22 cellular contexts compared by ENCODE assay signal in genomic region chr4:35963969-35964515, GRCh38.
DNase-seq lines count a peak whose midpoint lies in the region; ATAC-seq and TF ChIP-seq lines count a peak whose summit lies in the region.
"Had no signal": no experiment of that assay in that cellular context is flagged by ENCODE, and none has a peak within 500 bp of the region (broad histone marks: within the 10 kb centered on the region; RNA-seq: fewer than 3 reads in every experiment).

No MANE protein-coding gene starts in this region.

- H3K4me1 Mint-ChIP-seq in CD14-positive monocyte: no peaks in the 10 kb centered on the region
- H3K4me1 Mint-ChIP-seq: activated CD4-positive, alpha-beta memory T cell treated with anti-CD3 and anti-CD28 coated beads, Interleukin-2, amount 10 ng/mL, durations not matched to agents 7 days and 5 days had no signal

- H4K8ac ChIP-seq in mesenchymal stem cell (ENCODE audit: low read length): no peak overlapping the region

- no peak overlapping the region for H3K4me2 ChIP-seq in mesenchymal stem cell (ENCODE audit: low read length, poor library complexity, severe bottlenecking)
- H3K4me2 ChIP-seq: SK-N-SH had no signal

- no peak overlapping the region for H3K4ac ChIP-seq in mesenchymal stem cell (ENCODE audit: low read depth in 1 of 2, low read length in 2 of 2)

- H3K27ac Mint-ChIP-seq in CD14-positive monocyte: no peak overlapping the region
- H3K27ac Mint-ChIP-seq: activated CD4-positive, alpha-beta memory T cell treated with anti-CD3 and anti-CD28 coated beads, Interleukin-2, amount 10 ng/mL, durations not matched to agents 7 days and 5 days; activated naive CD4-positive, alpha-beta T cell treated with anti-CD3 and anti-CD28 coated beads, Interleukin-2, amount 50 U/mL, for 72 hours; CD4-positive, alpha-beta T cell; HFFc6 had no signal

- 71% methylated on average over 5 of the region's 5 CpGs for WGBS in mesenchymal stem cell

- no peaks in the 10 kb centered on the region for H3K9me3 ChIP-seq in mesenchymal stem cell (ENCODE audit: control insufficient read depth, low read length)
- H3K9me3 ChIP-seq: prostate gland, SK-N-SH had no signal

- no peak overlapping the region for H3K18ac ChIP-seq in mesenchymal stem cell (ENCODE audit: low read depth in 1 of 2, low read length in 2 of 2)

- no peak overlapping the region for H2AK5ac ChIP-seq in mesenchymal stem cell (ENCODE audit: low read length, severe bottlenecking)

- H2BK12ac ChIP-seq in mesenchymal stem cell (ENCODE audit: low read length in 2 of 2): no peak overlapping the region

- no peak overlapping the region for H4K91ac ChIP-seq in mesenchymal stem cell (ENCODE audit: low read length)

- intact Hi-C loops in CD14-positive monocyte (cut with micrococcal nuclease): no loop called here

- CTCF ChIA-PET in RWPE1 (lab: Yijun Ruan, JAX): no interaction called here

- peaks cover 0 to 2% (median 2%) of the 10 kb centered on the region in 3 donors for H3K27me3 Mint-ChIP-seq in CD14-positive monocyte (ENCODE audit: low read depth in 3 of 3)
- H3K27me3 Mint-ChIP-seq: activated CD4-positive, alpha-beta memory T cell treated with anti-CD3 and anti-CD28 coated beads, Interleukin-2, amount 10 ng/mL, durations not matched to agents 7 days and 5 days; CD4-positive, alpha-beta T cell had no signal

- no peaks in the 10 kb centered on the region for H3K36me3 Mint-ChIP-seq in CD14-positive monocyte
- H3K36me3 Mint-ChIP-seq: activated naive CD4-positive, alpha-beta T cell treated with anti-CD3 and anti-CD28 coated beads, Interleukin-2, amount 50 U/mL, for 72 hours had no signal

- no peaks in the 10 kb centered on the region for H3K79me1 ChIP-seq in mesenchymal stem cell (replicated peaks; ENCODE audit: low read length, poor library complexity, severe bottlenecking)

- no peak overlapping the region for H3K14ac ChIP-seq in mesenchymal stem cell (ENCODE audit: low read length in 2 of 2)

- no peak for TF ChIP-seq CTCF in RWPE1 (conservative IDR thresholded peaks at IDR 0.05; ENCODE audit: low read depth)
- TF ChIP-seq CTCF in epithelial cell of esophagus (IDR thresholded peaks at IDR 0.05; ENCODE audit: insufficient read depth, low read depth, low read length, missing control alignments): no peak
- TF ChIP-seq CTCF in CD14-positive monocyte (IDR thresholded peaks at IDR 0.05): no peak

- no peak overlapping the region for H3K4me3 ChIP-seq in epithelial cell of esophagus (ENCODE audit: low read length)
- H3K4me3 ChIP-seq in mesenchymal stem cell (ENCODE audit: insufficient read depth in 1 of 2, low read depth in 1 of 2, low read length in 2 of 2): no peak overlapping the region
- H3K4me3 ChIP-seq: GM23248, prostate gland had no signal

- H3K27me3 ChIP-seq in mesenchymal stem cell (ENCODE audit: control insufficient read depth in 1 of 2, insufficient read depth in 1 of 2, low read length in 2 of 2): no peaks in the 10 kb centered on the region

- H2BK120ac ChIP-seq in mesenchymal stem cell (ENCODE audit: low read depth, low read length): no peak overlapping the region

- H3K4me1 ChIP-seq in mesenchymal stem cell (ENCODE audit: control insufficient read depth, insufficient read depth, low read depth, low read length): peaks cover 2% of the 10 kb centered on the region
- H3K4me1 ChIP-seq: prostate gland had no signal

- no peaks in the 10 kb centered on the region for H3K36me3 ChIP-seq in mesenchymal stem cell (ENCODE audit: control insufficient read depth in 1 of 2, insufficient read depth in 2 of 2, low read depth in 1 of 2, low read length in 2 of 2)
- H3K36me3 ChIP-seq: prostate gland had no signal

- H2AFZ ChIP-seq in mesenchymal stem cell (ENCODE audit: low read depth, low read length): no peak overlapping the region
- H2AFZ ChIP-seq: GM23248 had no signal

- no peak overlapping the region for H2BK15ac ChIP-seq in mesenchymal stem cell (ENCODE audit: low read depth, poor library complexity, severe bottlenecking)

- H3K9me3 Mint-ChIP-seq in CD14-positive monocyte: peaks cover 0 to 6% (median 0%) of the 10 kb centered on the region in 7 donors
- H3K9me3 Mint-ChIP-seq: activated CD4-positive, alpha-beta memory T cell treated with anti-CD3 and anti-CD28 coated beads, Interleukin-2, amount 10 ng/mL, durations not matched to agents 7 days and 5 days; activated naive CD4-positive, alpha-beta T cell treated with anti-CD3 and anti-CD28 coated beads, Interleukin-2, amount 50 U/mL, for 72 hours; CD4-positive, alpha-beta T cell had no signal

- DNase-seq in A172 (ENCODE audit: low spot score) (peak; percentile 24), RWPE1 (ENCODE audit: low spot score) (peak; percentile 4), epithelial cell of esophagus (ENCODE audit: low read depth) (peak; percentile 47), mesenchymal stem cell (peak; percentile 2), NCI-H748 treated with DMSO at 0.1 percent for 48 hours (lab: John Stamatoyannopoulos, UW) (no peak), HT-29 (ENCODE audit: low spot score) (no peak), CD14-positive monocyte (ENCODE audit: low spot score) (no peak)
- DNase-seq: activated CD4-positive, alpha-beta memory T cell treated with anti-CD3 and anti-CD28 coated beads, Interleukin-2, amount 10 ng/mL, durations not matched to agents 7 days and 5 days; activated CD4-positive, CD25-positive, alpha-beta regulatory T cell treated with anti-CD3 and anti-CD28 coated beads, Interleukin-2, amount 50 U/mL, for 72 hours; CD4-positive, alpha-beta T cell; GM23248; HFFc6; NCI-H1105 treated with DMSO at 0.1 percent for 48 hours; NCI-H2029 treated with DMSO at 0.1 percent for 48 hours; NCI-H69; RPMI8226; SK-N-SH; stimulated activated naive CD4-positive, alpha-beta T cell; T-helper 2 cell had no signal

- no peak for ATAC-seq in HG02678 (IDR thresholded peaks at IDR 0.05; ENCODE audit: unreplicated experiment)
- ATAC-seq: activated naive CD4-positive, alpha-beta T cell treated with anti-CD3 and anti-CD28 coated beads, Interleukin-2, amount 50 U/mL, for 72 hours had no signal

- H3K23ac ChIP-seq in mesenchymal stem cell (ENCODE audit: low read length in 2 of 2): no peak overlapping the region

- H3K27ac ChIP-seq in RWPE1 (no peak overlapping the region), mesenchymal stem cell (ENCODE audit: low read length, poor library complexity, severe bottlenecking) (no peak overlapping the region)
- H3K27ac ChIP-seq: GM23248, prostate gland had no signal

- H3K9ac ChIP-seq in mesenchymal stem cell (ENCODE audit: low read length): no peak overlapping the region
- H3K9ac ChIP-seq: GM23248, SK-N-SH had no signal

- no peak overlapping the region for H3K4me3 Mint-ChIP-seq in CD14-positive monocyte
- H3K4me3 Mint-ChIP-seq: activated CD4-positive, alpha-beta memory T cell treated with anti-CD3 and anti-CD28 coated beads, Interleukin-2, amount 10 ng/mL, durations not matched to agents 7 days and 5 days; CD4-positive, alpha-beta T cell; HFFc6 had no signal

- no peak overlapping the region for H2BK5ac ChIP-seq in mesenchymal stem cell (ENCODE audit: low read depth, low read length, poor library complexity, severe bottlenecking)

- POLR2A ChIA-PET in RWPE1 (lab: Yijun Ruan, JAX; ENCODE audit: low non-redundant PET): no interaction called here

Comparison
In these comparisons a context has a peak if more than half of its experiments do, and no peak if none do; other contexts are left out.
1. DNase-seq: peak in A172 (single experiment), RWPE1 (single experiment), epithelial cell of esophagus (single experiment) and mesenchymal stem cell (single experiment); none in NCI-H748 treated with DMSO at 0.1 percent for 48 hours (single experiment), HT-29 (single experiment) and CD14-positive monocyte (single experiment).